ENCODE assay signal across 14 cellular contexts in genomic region chr3:111848778-111849177, GRCh38. TPM values are rescaled to one million over a fixed set of nuclear protein-coding genes. Genes with fewer than 3 reads are reported as not detected.
A peak's percentile ranks its signal among the peaks of the same experiment; 100 is the strongest.
DNase-seq lines count a peak whose midpoint lies in the region; ATAC-seq, FAIRE-seq and TF ChIP-seq lines count a peak whose summit lies in the region.
"Had no signal": no experiment of that assay in that cellular context is flagged by ENCODE, and none has a peak within 500 bp of the region (broad histone marks: within the 10 kb centered on the region; RNA-seq: fewer than 3 reads in every experiment).

No MANE protein-coding gene starts in this region.

- in situ Hi-C loops in mammary epithelial cell (cut with MboI; ENCODE audit: low sequenced_read_pairs in 2 of 2): no loop called here

- no peaks in the 10 kb centered on the region for H3K79me2 ChIP-seq in mammary epithelial cell (ENCODE audit: insufficient read depth, low read length)

- no peaks in the 10 kb centered on the region for H3K9me3 Mint-ChIP-seq in MCF 10A (ENCODE audit: unreplicated experiment)
- H3K9me3 Mint-ChIP-seq in activated T-cell treated with anti-CD3 and anti-CD28 coated beads, Interleukin-2, amount 50 U/mL, for 4 hours: no peaks in the 10 kb centered on the region

- H3K4me1 Mint-ChIP-seq in MCF 10A (ENCODE audit: insufficient read depth, unreplicated experiment): peaks cover 37% of the 10 kb centered on the region
- peaks cover 7% of the 10 kb centered on the region for H3K4me1 Mint-ChIP-seq in activated T-cell treated with anti-CD3 and anti-CD28 coated beads, Interleukin-2, amount 50 U/mL, for 4 hours (ENCODE audit: low read depth)

- H3K36me3 Mint-ChIP-seq in MCF 10A (ENCODE audit: insufficient read depth, unreplicated experiment): no peaks in the 10 kb centered on the region
- H3K36me3 Mint-ChIP-seq in activated T-cell treated with anti-CD3 and anti-CD28 coated beads, Interleukin-2, amount 50 U/mL, for 4 hours (ENCODE audit: insufficient read depth): no peaks in the 10 kb centered on the region
- H3K36me3 Mint-ChIP-seq: CD4-positive, CD25-positive, alpha-beta regulatory T cell had no signal

- DNase-seq in MCF 10A (ENCODE audit: unreplicated experiment) (peak; percentile 61), mammary epithelial cell (no peak), RWPE2 (ENCODE audit: low spot score) (no peak), foreskin keratinocyte (peak in 1 of 2 donors; percentile 15), omental fat pad (ENCODE audit: low spot score) (no peak), ureter (ENCODE audit: low spot score) (no peak), H54 (ENCODE audit: insufficient read length, low spot score) (no peak)
- no peak for DNase-seq in activated T-cell treated with anti-CD3 and anti-CD28 coated beads, Interleukin-2, amount 50 U/mL, for 4 hours
- DNase-seq: AML-193; CD4-positive, CD25-positive, alpha-beta regulatory T cell; DMS53; GF-D8 had no signal

- dilution Hi-C loops in mammary epithelial cell (cut with HindIII; ENCODE audit: low sequenced_read_pairs): loop anchor here (10.0 kb wide), 1 partner anchor 114 kb away; no protein-coding TSS in a partner anchor

- no peak overlapping the region for H3K4me3 ChIP-seq in mammary epithelial cell (replicated peaks in 1 of 3; ENCODE audit: insufficient read depth in 1 of 3, low read depth in 2 of 3, low read length in 3 of 3)
- no peak overlapping the region for H3K4me3 ChIP-seq in RWPE2 (ENCODE audit: severe bottlenecking)
- H3K4me3 ChIP-seq: BLaER1 treated with 17β-estradiol and CSF1 and Interleukin-3, amounts not matched to agents 10 nM and 100 nM had no signal

- no peak for FAIRE-seq in H54 (lab: Jason Lieb, UNC)

- TF ChIP-seq POLR2A in H54 (IDR thresholded peaks at IDR 0.05; ENCODE audit: low read depth, low read length): no peak

- no peak for ATAC-seq in RWPE2 (ENCODE audit: low read depth)
- ATAC-seq in foreskin keratinocyte: no peak
- ATAC-seq in activated T-cell treated with anti-CD3 and anti-CD28 coated beads, Interleukin-2, amount 50 U/mL, for 4 hours: no peak
- no peak for ATAC-seq in omental fat pad (ENCODE audit: low FRiP score)

- no peak overlapping the region for H3K4me3 Mint-ChIP-seq in MCF 10A (ENCODE audit: unreplicated experiment)
- H3K4me3 Mint-ChIP-seq in activated T-cell treated with anti-CD3 and anti-CD28 coated beads, Interleukin-2, amount 50 U/mL, for 4 hours: no peak overlapping the region
- H3K4me3 Mint-ChIP-seq: CD4-positive, CD25-positive, alpha-beta regulatory T cell had no signal

- H3K4me1 ChIP-seq in mammary epithelial cell (ENCODE audit: insufficient read depth, low read length) (peaks cover 52% of the 10 kb centered on the region), RWPE2 (ENCODE audit: insufficient read depth, poor library complexity, severe bottlenecking) (peaks cover 56% of the 10 kb centered on the region), foreskin keratinocyte (peaks cover 38% of the 10 kb centered on the region)

- no peaks in the 10 kb centered on the region for H3K27me3 Mint-ChIP-seq in MCF 10A (ENCODE audit: insufficient read depth, unreplicated experiment)
- peaks cover 5% of the 10 kb centered on the region for H3K27me3 Mint-ChIP-seq in activated T-cell treated with anti-CD3 and anti-CD28 coated beads, Interleukin-2, amount 50 U/mL, for 4 hours (ENCODE audit: low read depth)

- H3K4me2 ChIP-seq in mammary epithelial cell (ENCODE audit: insufficient read depth, low read depth, low read length): no peak overlapping the region

- BruUV-seq in MCF 10A (replicated peaks; lab: Mats Ljungman, UMichigan) (no TSS peak), mammary epithelial cell (replicated peaks; lab: Mats Ljungman, UMichigan) (no TSS peak)

- H3K27ac ChIP-seq in mammary epithelial cell (ENCODE audit: insufficient read depth, low read depth, low read length) (no peak overlapping the region), RWPE2 (ENCODE audit: poor library complexity, severe bottlenecking) (peak overlapping the region; percentile 73), foreskin keratinocyte (peak overlapping the region; percentile 9)
- H3K27ac ChIP-seq: 22Rv1; BLaER1 treated with 17β-estradiol and CSF1 and Interleukin-3, amounts not matched to agents 10 nM and 100 nM had no signal

- no peaks in the 10 kb centered on the region for H3K9me3 ChIP-seq in mammary epithelial cell (replicated peaks; ENCODE audit: insufficient read depth, low read length)
- H3K9me3 ChIP-seq in RWPE2 (ENCODE audit: severe bottlenecking): no peaks in the 10 kb centered on the region
- H3K9me3 ChIP-seq: BLaER1 treated with 17β-estradiol and CSF1 and Interleukin-3, amounts not matched to agents 10 nM and 100 nM had no signal

- no peak overlapping the region for H3K9ac ChIP-seq in mammary epithelial cell (ENCODE audit: insufficient read depth, low read length)
- H3K9ac ChIP-seq: BLaER1 treated with 17β-estradiol and CSF1 and Interleukin-3, amounts not matched to agents 10 nM and 100 nM had no signal

- intact Hi-C loops in MCF 10A (cut with micrococcal nuclease): no loop called here
- intact Hi-C loops in mammary epithelial cell (cut with micrococcal nuclease): no loop called here

- 32% methylated on average over 2 of the region's 2 CpGs for WGBS in mammary epithelial cell (ENCODE audit: low coverage, missing lambda C conversion rate)

- no peak overlapping the region for H2AFZ ChIP-seq in mammary epithelial cell (ENCODE audit: low read depth, low read length)

- H4K20me1 ChIP-seq in mammary epithelial cell (ENCODE audit: insufficient read depth, low read length): no peaks in the 10 kb centered on the region
- H4K20me1 ChIP-seq: BLaER1 treated with 17β-estradiol and CSF1 and Interleukin-3, amounts not matched to agents 10 nM and 100 nM had no signal

- POLR2A ChIA-PET in MCF 10A (lab: Yijun Ruan, JAX): interaction anchor here (1.1 to 4.7 kb wide), 9 partner anchors 11 to 130 kb away, joined by 3 to 60 read pairs (median 5); partner anchors contain the start of genes ABHD10 and PHLDB2

- H3K27me3 ChIP-seq in mammary epithelial cell (ENCODE audit: insufficient read depth, low read length) (no peaks in the 10 kb centered on the region), RWPE2 (ENCODE audit: insufficient read depth, poor library complexity, severe bottlenecking) (no peaks in the 10 kb centered on the region), foreskin keratinocyte (no peaks in the 10 kb centered on the region)
- H3K27me3 ChIP-seq: BLaER1 treated with 17β-estradiol and CSF1 and Interleukin-3, amounts not matched to agents 10 nM and 100 nM had no signal

- H3K36me3 ChIP-seq in mammary epithelial cell (ENCODE audit: insufficient read depth, low read length): no peaks in the 10 kb centered on the region
- H3K36me3 ChIP-seq in RWPE2 (ENCODE audit: low read depth): peaks cover 46% of the 10 kb centered on the region
- H3K36me3 ChIP-seq: BLaER1 treated with 17β-estradiol and CSF1 and Interleukin-3, amounts not matched to agents 10 nM and 100 nM had no signal

- TF ChIP-seq CTCF in MCF 10A (IDR thresholded peaks at IDR 0.05; ENCODE audit: unreplicated experiment) (no peak), mammary epithelial cell (conservative IDR thresholded peaks at IDR 0.05 in 1 of 2, IDR thresholded peaks at IDR 0.05 in 1 of 2; ENCODE audit: extremely low read depth in 1 of 2, insufficient read depth in 1 of 2, low read depth in 1 of 2, low read length in 2 of 2) (no peak), RWPE2 (IDR thresholded peaks at IDR 0.05; ENCODE audit: poor library complexity, severe bottlenecking) (no peak), foreskin keratinocyte (conservative IDR thresholded peaks at IDR 0.05) (no peak), omental fat pad (IDR thresholded peaks at IDR 0.05) (no peak)

- CTCF ChIA-PET in MCF 10A (lab: Yijun Ruan, JAX) (interaction anchor here (0.6 to 5.0 kb wide), 4 partner anchors 11 to 401 kb away, joined by 3 to 23 read pairs (median 6); partner anchors contain the start of gene PHLDB2), mammary epithelial cell (lab: Charles Lee; ENCODE audit: low non-redundant PET) (interaction anchor here (0.7 kb wide), 1 partner anchor 50 kb away, joined by 4 read pairs; no protein-coding TSS in a partner anchor)

- peak overlapping the region; percentile 12 for H3K27ac Mint-ChIP-seq in MCF 10A (ENCODE audit: low read depth, unreplicated experiment)
- H3K27ac Mint-ChIP-seq: CD4-positive, CD25-positive, alpha-beta regulatory T cell had no signal

RNA-seq across cellular contexts. Expression of gene PHLDB2, which starts 10.3 kb away (rescaled TPM):
- 89.8 and 109 TPM in 2 replicates for total RNA-seq in MCF 10A (2022)
- 100 to 1,000 TPM in 1 of 2 donors, 10 to 100 TPM in 1; 95.5 to 153 TPM for total RNA-seq in mammary epithelial cell
- polyA plus RNA-seq in mammary epithelial cell: 21.1 TPM
- polyA minus RNA-seq in mammary epithelial cell: 55.5 TPM
- total RNA-seq in foreskin keratinocyte: 93.8 and 110 TPM in 2 replicates
- 28.0 and 35.5 TPM in 2 replicates for polyA plus RNA-seq in foreskin keratinocyte
- under 1 TPM; 0.66 to 0.82 (median 0.76) TPM for total RNA-seq in activated T-cell treated with anti-CD3 and anti-CD28 coated beads, Interleukin-2, amount 50 U/mL, for 4 hours
- 100 to 1,000 TPM in 3 of 4 donors, 10 to 100 TPM in 1; 89.5 to 421 (median 186) TPM for total RNA-seq in omental fat pad
- total RNA-seq in ureter: 95.1 TPM

Comparison
In these comparisons a context has a peak if more than half of its experiments do, and no peak if none do; other contexts are left out.
1. RNA of gene PHLDB2, which starts 10.3 kb away (total RNA-seq): 89.5 to 421 TPM in omental fat pad, 95.5 to 153 TPM in mammary epithelial cell, 93.8 to 110 TPM in foreskin keratinocyte, 89.8 to 109 TPM in MCF 10A and 95.1 TPM in ureter (single experiment); 0.66 to 0.82 TPM in activated T-cell treated with anti-CD3 and anti-CD28 coated beads, Interleukin-2, amount 50 U/mL, for 4 hours; every median in the first group is over 10 times any median in the second.